ENCODE assay signal across 14 cellular contexts in genomic region chr4:1080961-1081688, GRCh38. TPM values are rescaled to one million over a fixed set of nuclear protein-coding genes. Genes with fewer than 3 reads are reported as not detected.
DNase-seq lines count a peak whose midpoint lies in the region; ATAC-seq, FAIRE-seq and TF ChIP-seq lines count a peak whose summit lies in the region.
"Had no signal": no experiment of that assay in that cellular context is flagged by ENCODE, and none has a peak within 500 bp of the region (broad histone marks: within the 10 kb centered on the region; RNA-seq: fewer than 3 reads in every experiment).

No MANE protein-coding gene starts in this region.

- H3K27ac Mint-ChIP-seq in MCF 10A (ENCODE audit: low read depth, unreplicated experiment) (peak overlapping the region; percentile 41), neural progenitor cell (no peak overlapping the region)
- H3K27ac Mint-ChIP-seq: mesothelial cell of epicardium had no signal

- CTCF ChIA-PET in MCF 10A (lab: Yijun Ruan, JAX) = interaction anchor here (1.6 kb wide), 1 partner anchor 33 kb away, joined by 4 read pairs; no protein-coding TSS in a partner anchor

- no peak overlapping the region for H3K4me2 ChIP-seq in neural progenitor cell

- peak overlapping the region; percentile 17 for H3K4me3 Mint-ChIP-seq in MCF 10A (ENCODE audit: unreplicated experiment)
- H3K4me3 Mint-ChIP-seq in neural progenitor cell = no peak overlapping the region
- H3K4me3 Mint-ChIP-seq: mesothelial cell of epicardium had no signal

- H3K4me1 ChIP-seq in neural progenitor cell (no peaks in the 10 kb centered on the region), pancreas (peaks cover 9 to 24% (median 15%) of the 10 kb centered on the region in 3 donors)

- DNase-seq in SIG-M5 treated with dmso at 0.1 percent for 504 hours (lab: John Stamatoyannopoulos, UW; ENCODE audit: unreplicated experiment) (peak; percentile 30), SIG-M5 (lab: John Stamatoyannopoulos, UW) (no peak), LHCN-M2 (ENCODE audit: low read depth) (peak; percentile 69), MCF 10A (ENCODE audit: unreplicated experiment) (peak; percentile 81), neural progenitor cell (ENCODE audit: low spot score) (no peak), pancreas (no peak), KBM-7 (no peak), kidney glomerular epithelial cell (lab: John Stamatoyannopoulos, UW) (no peak)
- DNase-seq: activated CD8-positive, alpha-beta memory T cell treated with anti-CD3 and anti-CD28 coated beads, Interleukin-2, amount 50 U/mL, for 48 hours; heart right ventricle had no signal

- POLR2A ChIA-PET in MCF 10A (lab: Yijun Ruan, JAX) = interaction anchor here (0.7 to 1.2 kb wide), 2 partner anchors 28 to 94 kb away, joined by 3 to 6 read pairs; no protein-coding TSS in a partner anchor

- H3K9me3 Mint-ChIP-seq in MCF 10A (ENCODE audit: unreplicated experiment) (no peaks in the 10 kb centered on the region), neural progenitor cell (peaks cover 5% of the 10 kb centered on the region)
- H3K9me3 Mint-ChIP-seq: mesothelial cell of epicardium had no signal

- in situ Hi-C loops in KBM-7 (cut with MboI; ENCODE audit: low pct_unique_long_range_greater_than_20kb, low sequenced_read_pairs) = no loop called here

- H3K27me3 ChIP-seq in neural progenitor cell = peaks cover 9% of the 10 kb centered on the region
- no peaks in the 10 kb centered on the region for H3K27me3 ChIP-seq in pancreas

- intact Hi-C loops in MCF 10A (cut with micrococcal nuclease) (loop anchor here (5.0 kb wide), 2 partner anchors 36 to 69 kb away; partner anchors contain the start of gene FGFRL1), pancreas (cut with DNase I) (no loop called here)

- no peaks in the 10 kb centered on the region for H3K79me2 ChIP-seq in neural progenitor cell (ENCODE audit: low read depth)

- no peaks in the 10 kb centered on the region for H3K36me3 Mint-ChIP-seq in MCF 10A (ENCODE audit: insufficient read depth, unreplicated experiment)
- no peaks in the 10 kb centered on the region for H3K36me3 Mint-ChIP-seq in neural progenitor cell
- H3K36me3 Mint-ChIP-seq: mesothelial cell of epicardium had no signal

- no peak for ATAC-seq in pancreas
- ATAC-seq: heart right ventricle had no signal

- H3K27me3 Mint-ChIP-seq in MCF 10A (ENCODE audit: insufficient read depth, unreplicated experiment) (peaks cover 10% of the 10 kb centered on the region), neural progenitor cell (ENCODE audit: insufficient read depth, low read depth) (peaks cover 6% of the 10 kb centered on the region)

- H3F3A ChIP-seq in neural progenitor cell (ENCODE audit: low read depth) = no peaks in the 10 kb centered on the region

- WGBS in pancreas, 2 donors = 80 to 89% methylated on average over 12 of the region's 12 CpGs

- no TSS peak for BruUV-seq in MCF 10A (replicated peaks; lab: Mats Ljungman, UMichigan)

- H3K9me3 ChIP-seq in neural progenitor cell (ENCODE audit: low read depth) = no peaks in the 10 kb centered on the region
- no peaks in the 10 kb centered on the region for H3K9me3 ChIP-seq in pancreas
- H3K9me3 ChIP-seq: heart right ventricle had no signal

- no peaks in the 10 kb centered on the region for H3K36me3 ChIP-seq in neural progenitor cell
- H3K36me3 ChIP-seq in pancreas = no peaks in the 10 kb centered on the region
- H3K36me3 ChIP-seq: heart right ventricle had no signal

- H2AFZ ChIP-seq in neural progenitor cell (replicated peaks) = peak overlapping the region; percentile 52

- H3K4me3 ChIP-seq in neural progenitor cell = no peak overlapping the region
- H3K4me3 ChIP-seq in pancreas = no peak overlapping the region
- H3K4me3 ChIP-seq: heart right ventricle, skin epidermis had no signal

- H4K20me1 ChIP-seq in neural progenitor cell (ENCODE audit: low read depth) = no peaks in the 10 kb centered on the region

- FAIRE-seq in pancreas (lab: Jason Lieb, UNC) = no peak
- FAIRE-seq: A204.1 had no signal

- H3K9ac ChIP-seq in neural progenitor cell = no peak overlapping the region

- H3K27ac ChIP-seq in neural progenitor cell (no peak overlapping the region), pancreas (no peak overlapping the region)
- H3K27ac ChIP-seq: heart right ventricle, HL-60 had no signal

- TF ChIP-seq CTCF in MCF 10A (IDR thresholded peaks at IDR 0.05; ENCODE audit: unreplicated experiment) (no peak), neural progenitor cell (IDR thresholded peaks at IDR 0.05) (no peak), pancreas (IDR thresholded peaks at IDR 0.05) (no peak)

- H3K4me1 Mint-ChIP-seq in MCF 10A (ENCODE audit: insufficient read depth, unreplicated experiment) (peaks cover 25% of the 10 kb centered on the region), neural progenitor cell (peaks cover 5% of the 10 kb centered on the region)
- H3K4me1 Mint-ChIP-seq: mesothelial cell of epicardium had no signal

RNA-seq across cellular contexts. Expression of gene RNF212, which starts 32.2 kb away (rescaled TPM):
- total RNA-seq in LHCN-M2 (2014; rRNA removed) = not detected in 2 replicates
- not detected for polyA plus RNA-seq in LHCN-M2 (2012)
- not detected in 2 replicates for total RNA-seq in MCF 10A (2022)
- 3.4 and 3.7 TPM in 2 replicates for total RNA-seq in neural progenitor cell (ENCODE audit: low replicate concordance)
- 10 to 100 TPM; 12.0 to 28.0 (median 16.8) TPM for total RNA-seq in pancreas
- polyA plus RNA-seq in pancreas = 10 to 100 TPM; 19.0 to 40.3 TPM

Comparison
In these comparisons a context has a peak if more than half of its experiments do, and no peak if none do; other contexts are left out.
1. DNase-seq: peak in SIG-M5 treated with dmso at 0.1 percent for 504 hours (single experiment), LHCN-M2 (single experiment) and MCF 10A (single experiment); none in SIG-M5 (single experiment), neural progenitor cell (single experiment), pancreas (0 of 6), KBM-7 (single experiment) and kidney glomerular epithelial cell (single experiment).